In genomic region chr2:20682166-20682565, GRCh38 we compare ENCODE assay signal across 9 cellular contexts. TPM values are rescaled to one million over a fixed set of nuclear protein-coding genes. Genes with fewer than 3 reads are reported as not detected.
DNase-seq lines count a peak whose midpoint lies in the region; ATAC-seq and TF ChIP-seq lines count a peak whose summit lies in the region.
"Had no signal": no experiment of that assay in that cellular context is flagged by ENCODE, and none has a peak within 500 bp of the region (broad histone marks: within the 10 kb centered on the region; RNA-seq: fewer than 3 reads in every experiment).

No MANE protein-coding gene starts in this region.

- H3K27ac ChIP-seq in esophagus muscularis mucosa (replicated peaks in 1 of 4) (no peak overlapping the region), psoas muscle (no peak overlapping the region)

- 83% methylated on average over 6 of the region's 6 CpGs for WGBS in esophagus muscularis mucosa
- 83 to 90% (median 88%) methylated on average over 6 of the region's 6 CpGs for WGBS in psoas muscle, 3 donors

- intact Hi-C loops in esophagus muscularis mucosa (cut with DNase I) (loop anchor here (5.0 kb wide), 1 partner anchor 435 kb away; no protein-coding TSS in a partner anchor), psoas muscle (cut with DNase I) (no loop called here)

- H3K27me3 ChIP-seq in esophagus muscularis mucosa (no peaks in the 10 kb centered on the region), psoas muscle (ENCODE audit: insufficient read depth in 3 of 3, low read length in 2 of 3) (no peaks in the 10 kb centered on the region)

- TF ChIP-seq POLR2A in NB4 (IDR thresholded peaks at IDR 0.05; ENCODE audit: extremely low read depth, insufficient read length) (no peak), esophagus muscularis mucosa (IDR thresholded peaks at IDR 0.05; ENCODE audit: low read depth) (no peak)

- H3K4me1 ChIP-seq in esophagus muscularis mucosa (no peaks in the 10 kb centered on the region), psoas muscle (no peaks in the 10 kb centered on the region)

- H3K4me3 ChIP-seq in NB4 (ENCODE audit: low read depth, low read length) (no peak overlapping the region), esophagus muscularis mucosa (no peak overlapping the region), psoas muscle (no peak overlapping the region)

- ATAC-seq in psoas muscle = no peak

- DNase-seq in GM10248 (ENCODE audit: extremely low spot score) = no peak
- DNase-seq in NB4 (ENCODE audit: low read depth) = no peak
- peak; percentile 60 for DNase-seq in esophagus muscularis mucosa (ENCODE audit: extremely low spot score)
- no peak for DNase-seq in psoas muscle
- no peak for DNase-seq in C1 segment of cervical spinal cord (lab: John Stamatoyannopoulos, UW)
- DNase-seq in stimulated activated CD4-positive, alpha-beta T cell treated with anti-CD3 and anti-CD28 coated beads, Interleukin-2, amount 100 ng/mL, for 24 hours = no peak
- DNase-seq in NOMO-1 treated with DMSO at 0.1 percent for 48 hours (lab: John Stamatoyannopoulos, UW; ENCODE audit: unreplicated experiment) = no peak
- no peak for DNase-seq in NCI-H1930 (lab: John Stamatoyannopoulos, UW)
- DNase-seq: immature natural killer cell had no signal

- TF ChIP-seq CTCF in GM10248 (IDR thresholded peaks at IDR 0.05; ENCODE audit: control extremely low read depth, extremely low read depth, low read depth, missing control alignments) = peak; percentile 35
- peak; percentile 43 for TF ChIP-seq CTCF in NB4 (IDR thresholded peaks at IDR 0.05; ENCODE audit: low read depth, low read length)
- TF ChIP-seq CTCF in esophagus muscularis mucosa (IDR thresholded peaks at IDR 0.05) = peak in 2 of 3 experiments; percentile 28 to 46
- TF ChIP-seq CTCF in psoas muscle (IDR thresholded peaks at IDR 0.05) = peak; percentile 10

- H3K36me3 ChIP-seq in esophagus muscularis mucosa = peaks cover 0 to 31% (median 13%) of the 10 kb centered on the region in 4 donors
- H3K36me3 ChIP-seq in psoas muscle (ENCODE audit: insufficient read depth in 1 of 2, low read depth in 1 of 2) = peaks cover 0 to 6% of the 10 kb centered on the region in 2 donors

- POLR2A ChIA-PET in GM10248 (lab: Yijun Ruan, JAX) = no interaction called here

- CTCF ChIA-PET in GM10248 (lab: Yijun Ruan, JAX) = interaction anchor here (1.0 to 5.5 kb wide), 5 partner anchors 9 to 280 kb away, joined by 3 to 36 read pairs (median 3); no protein-coding TSS in a partner anchor

- TF ChIP-seq EP300 in esophagus muscularis mucosa (IDR thresholded peaks at IDR 0.05) = no peak

- H3K9me3 ChIP-seq in esophagus muscularis mucosa (no peaks in the 10 kb centered on the region), psoas muscle (no peaks in the 10 kb centered on the region)

RNA-seq across cellular contexts. Expression of gene GDF7, which starts 15.2 kb away (rescaled TPM):
- total RNA-seq in esophagus muscularis mucosa (10 to 100 TPM in 1 of 4 donors, 1 to 10 TPM in 3; 2.7 to 10.4 (median 7.4) TPM), psoas muscle (under 1 TPM; 0.04 to 0.94 (median 0.17) TPM)
- under 1 TPM; 0.03 to 0.04 (median 0.04) TPM for polyA plus RNA-seq in psoas muscle
- polyA plus RNA-seq: immature natural killer cell had no signal

RNA-seq across cellular contexts. Expression of gene HS1BP3, which starts 31.3 kb away (rescaled TPM):
- total RNA-seq in esophagus muscularis mucosa (10 to 100 TPM; 42.6 to 95.6 (median 60.0) TPM), psoas muscle (10 to 100 TPM in 3 of 4 donors, 1 to 10 TPM in 1; 9.2 to 12.1 (median 11.4) TPM)
- 10 to 100 TPM; 12.6 to 20.6 (median 13.2) TPM for polyA plus RNA-seq in psoas muscle
